In genomic region chrX:111634823-111635410, GRCh38 we compare ENCODE assay signal across 12 cellular contexts.
"Had no signal": no experiment of that assay in that cellular context is flagged by ENCODE, and none has a peak within 500 bp of the region (broad histone marks: within the 10 kb centered on the region; RNA-seq: fewer than 3 reads in every experiment).

No MANE protein-coding gene starts in this region.

- H3K27me3 Mint-ChIP-seq: activated CD4-positive, alpha-beta memory T cell treated with anti-CD3 and anti-CD28 coated beads for 36 hours had no signal

- H3K9me3 ChIP-seq: tibial nerve, vagina had no signal

- H3K4me1 Mint-ChIP-seq: activated naive CD8-positive, alpha-beta T cell treated with anti-CD3 and anti-CD28 coated beads for 36 hours; natural killer cell had no signal

- H3K9me3 Mint-ChIP-seq: activated CD4-positive, alpha-beta memory T cell treated with anti-CD3 and anti-CD28 coated beads for 36 hours; activated naive CD8-positive, alpha-beta T cell treated with anti-CD3 and anti-CD28 coated beads for 36 hours; activated T-cell treated with anti-CD3 and anti-CD28 coated beads, Interleukin-2, amount 50 U/mL, for 72 hours; natural killer cell had no signal

- H3K36me3 ChIP-seq: tibial nerve, vagina had no signal

- H3K4me3 ChIP-seq: coronary artery, skin epidermis, tibial nerve, vagina had no signal

- H3K36me3 Mint-ChIP-seq: activated CD4-positive, alpha-beta memory T cell treated with anti-CD3 and anti-CD28 coated beads for 36 hours; activated naive CD8-positive, alpha-beta T cell treated with anti-CD3 and anti-CD28 coated beads for 36 hours; natural killer cell had no signal

- H3K27me3 ChIP-seq: vagina had no signal

- H3K27ac Mint-ChIP-seq: activated CD4-positive, alpha-beta memory T cell treated with anti-CD3 and anti-CD28 coated beads for 36 hours; activated naive CD8-positive, alpha-beta T cell treated with anti-CD3 and anti-CD28 coated beads for 36 hours; activated T-cell treated with anti-CD3 and anti-CD28 coated beads, Interleukin-2, amount 50 U/mL, for 72 hours; natural killer cell had no signal

- H3K4me1 ChIP-seq: tibial nerve, vagina had no signal

- H3K4me3 Mint-ChIP-seq: activated CD4-positive, alpha-beta memory T cell treated with anti-CD3 and anti-CD28 coated beads for 36 hours; activated naive CD8-positive, alpha-beta T cell treated with anti-CD3 and anti-CD28 coated beads for 36 hours; activated T-cell treated with anti-CD3 and anti-CD28 coated beads, Interleukin-2, amount 50 U/mL, for 72 hours; natural killer cell had no signal

- DNase-seq: activated CD4-positive, alpha-beta memory T cell treated with anti-CD3 and anti-CD28 coated beads for 36 hours; activated gamma-delta T cell treated with Interleukin-2 at 50 U/mL for 16 hours; activated naive CD8-positive, alpha-beta T cell treated with anti-CD3 and anti-CD28 coated beads for 36 hours; activated T-cell treated with anti-CD3 and anti-CD28 coated beads, Interleukin-2, amount 50 U/mL, for 72 hours; head of caudate nucleus; natural killer cell; posterior cingulate gyrus; T1000 had no signal

- H3K27ac ChIP-seq: coronary artery, skin epidermis, tibial nerve, vagina had no signal
